Comparison of ENCODE assay signal across 8 cellular contexts in genomic region chr9:504921-505821, GRCh38. TPM values are rescaled to one million over a fixed set of nuclear protein-coding genes. Genes with fewer than 3 reads are reported as not detected.
DNase-seq lines count a peak whose midpoint lies in the region; ATAC-seq lines count a peak whose summit lies in the region.

No MANE protein-coding gene starts in this region.

- peaks cover 13% of the 10 kb centered on the region for H3K4me1 ChIP-seq in stomach smooth muscle (ENCODE audit: control insufficient read depth, insufficient read depth, low read length)

- no peaks in the 10 kb centered on the region for H3K27me3 ChIP-seq in stomach smooth muscle (ENCODE audit: control insufficient read depth in 1 of 2, insufficient read depth in 2 of 2, low read length in 2 of 2)

- H3K9me3 ChIP-seq in SK-N-MC (ENCODE audit: low read depth, low read length) (no peaks in the 10 kb centered on the region), stomach smooth muscle (ENCODE audit: control insufficient read depth in 2 of 2, low read length in 2 of 2) (no peaks in the 10 kb centered on the region)

- no peak overlapping the region for H3K27ac ChIP-seq in SK-N-MC
- H3K27ac ChIP-seq in stomach smooth muscle (ENCODE audit: low read length): no peak overlapping the region

- H3K9ac ChIP-seq in SK-N-MC (ENCODE audit: insufficient read length): peak overlapping the region; percentile 67
- peak overlapping the region; percentile 46 to 51 for H3K9ac ChIP-seq in stomach smooth muscle (ENCODE audit: low read length in 2 of 2)

- H3K36me3 ChIP-seq in SK-N-MC (ENCODE audit: insufficient read depth, low read length): no peaks in the 10 kb centered on the region
- no peaks in the 10 kb centered on the region for H3K36me3 ChIP-seq in stomach smooth muscle (ENCODE audit: control insufficient read depth in 2 of 2, insufficient read depth in 2 of 2, low read length in 2 of 2)

- H3K4me3 ChIP-seq in SK-N-MC (peak overlapping the region; percentile 85), stomach smooth muscle (ENCODE audit: low read length in 2 of 2) (peak overlapping the region; percentile 65 to 81)

- peak; percentile 21 for ATAC-seq in HG02840 (IDR thresholded peaks at IDR 0.05; ENCODE audit: low FRiP score, unreplicated experiment)

- DNase-seq in DMS53 (lab: John Stamatoyannopoulos, UW): peak; percentile 10
- no peak for DNase-seq in DMS53 treated with DMSO at 0.1 percent for 48 hours (lab: John Stamatoyannopoulos, UW; ENCODE audit: unreplicated experiment)
- no peak for DNase-seq in SK-N-MC (ENCODE audit: low read depth, low spot score)
- DNase-seq in effector CD4-positive, alpha-beta T cell: peak; percentile 3
- peak; percentile 8 to 23 for DNase-seq in lung microvascular endothelial cell (ENCODE audit: low read depth in 2 of 2)
- no peak for DNase-seq in NCI-H226

RNA-seq across cellular contexts. Expression of gene KANK1, which starts 0.7 kb away (rescaled TPM):
- total RNA-seq in lung microvascular endothelial cell: 23.1 and 46.8 TPM in 2 replicates

Comparison
In these comparisons a context has a peak if more than half of its experiments do, and no peak if none do; other contexts are left out.
1. DNase-seq: peak in DMS53 (single experiment), effector CD4-positive, alpha-beta T cell (single experiment) and lung microvascular endothelial cell (2 of 2); none in DMS53 treated with DMSO at 0.1 percent for 48 hours (single experiment), SK-N-MC (single experiment) and NCI-H226 (single experiment).